9 cellular contexts compared by ENCODE assay signal in the genomic region with DNA sequence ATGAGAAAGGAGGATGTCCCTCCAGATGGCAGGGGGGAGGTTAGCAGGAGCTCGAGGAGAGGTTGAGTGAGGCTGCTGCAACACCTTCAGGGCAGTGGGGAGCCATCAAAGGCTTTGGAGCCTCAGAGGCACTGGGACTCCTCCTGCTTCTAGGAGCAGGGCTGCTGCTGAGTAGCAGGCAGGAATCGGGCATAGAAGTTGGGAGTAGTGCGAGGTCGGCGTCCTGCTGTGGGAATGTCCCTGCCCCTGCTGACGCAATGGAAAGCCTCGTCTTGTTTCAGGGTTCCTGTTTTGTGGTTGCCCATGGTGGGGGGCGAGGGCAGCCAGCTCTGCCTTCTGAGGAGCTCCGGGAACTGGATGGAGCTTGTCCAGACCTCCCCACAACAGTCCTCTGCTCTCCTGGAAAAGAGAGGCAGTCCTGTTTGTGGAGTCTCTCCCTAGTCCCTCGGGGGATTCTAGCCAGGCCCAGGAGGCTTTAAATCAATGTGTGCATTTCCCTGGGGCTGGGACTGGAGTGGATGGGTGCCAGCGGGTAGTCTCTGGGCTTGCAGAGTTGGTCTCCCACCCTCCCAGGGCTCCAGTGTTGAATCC.
DNase-seq lines count a peak whose midpoint lies in the region; ATAC-seq and TF ChIP-seq lines count a peak whose summit lies in the region.
"Had no signal": no experiment of that assay in that cellular context is flagged by ENCODE, and none has a peak within 500 bp of the region (broad histone marks: within the 10 kb centered on the region; RNA-seq: fewer than 3 reads in every experiment).

No MANE protein-coding gene starts in this region.

- peak overlapping the region in 8 of 10 donors; percentile 2 to 74 (median 48) for H3K27ac Mint-ChIP-seq in naive thymus-derived CD8-positive, alpha-beta T cell

- H3K4me2 ChIP-seq in Karpas-422 (ENCODE audit: low read depth, low read length, poor library complexity, severe bottlenecking): peak overlapping the region; percentile 93

- H3K9me2 ChIP-seq in Karpas-422 (replicated peaks; ENCODE audit: insufficient read depth, low read length): no peaks in the 10 kb centered on the region

- intact Hi-C loops in colonic mucosa (cut with DNase I): no loop called here
- intact Hi-C loops in posterior vena cava (cut with DNase I): no loop called here

- no peak for TF ChIP-seq CTCF in colonic mucosa (IDR thresholded peaks at IDR 0.05)

- DNase-seq in Ammon's horn (ENCODE audit: low spot score): peak; percentile 82
- peak; percentile 73 for DNase-seq in Karpas-422
- DNase-seq in colonic mucosa: peak; percentile 54
- DNase-seq in naive thymus-derived CD8-positive, alpha-beta T cell: peak in 1 of 10 donors; percentile 46
- no peak for DNase-seq in posterior vena cava (ENCODE audit: low spot score)
- no peak for DNase-seq in stimulated activated CD4-positive, alpha-beta T cell treated with anti-CD3 and anti-CD28 coated beads, Interleukin-4, amount 100 ng/mL, for 24 hours
- DNase-seq: DND-41 had no signal

- no peaks in the 10 kb centered on the region for H3K27me3 ChIP-seq in Karpas-422 (ENCODE audit: low read length)
- H3K27me3 ChIP-seq in colonic mucosa: no peaks in the 10 kb centered on the region

- peaks cover 0 to 3% (median 0%) of the 10 kb centered on the region in 3 donors for H3K36me3 Mint-ChIP-seq in naive thymus-derived CD8-positive, alpha-beta T cell

- H3K36me3 ChIP-seq in Karpas-422 (ENCODE audit: insufficient read depth, low read length) (no peaks in the 10 kb centered on the region), colonic mucosa (no peaks in the 10 kb centered on the region)

- H3K27ac ChIP-seq in Karpas-422 (ENCODE audit: low read length) (peak overlapping the region; percentile 96), colonic mucosa (peak overlapping the region; percentile 67)

- H3K9me3 ChIP-seq in Karpas-422 (ENCODE audit: low read length) (no peaks in the 10 kb centered on the region), colonic mucosa (no peaks in the 10 kb centered on the region)

- H3K4me3 Mint-ChIP-seq in naive thymus-derived CD8-positive, alpha-beta T cell: peak overlapping the region in 3 of 10 donors; percentile 43 to 72 (median 54)

- H3K4me1 ChIP-seq in Karpas-422 (ENCODE audit: low read length) (peaks cover 97% of the 10 kb centered on the region), colonic mucosa (peaks cover 6% of the 10 kb centered on the region)

- peaks cover 31 to 93% (median 37%) of the 10 kb centered on the region in 4 donors for H3K4me1 Mint-ChIP-seq in naive thymus-derived CD8-positive, alpha-beta T cell

- ATAC-seq in naive thymus-derived CD8-positive, alpha-beta T cell: no peak
- ATAC-seq in GM19455 (IDR thresholded peaks at IDR 0.05; ENCODE audit: unreplicated experiment) (no peak), HG02938 (IDR thresholded peaks at IDR 0.05; ENCODE audit: unreplicated experiment) (no peak)

- no peak overlapping the region for H2AFZ ChIP-seq in Karpas-422 (ENCODE audit: low read length)

- H3K4me3 ChIP-seq in Karpas-422 (ENCODE audit: low read length) (peak overlapping the region; percentile 90), colonic mucosa (no peak overlapping the region)

- H4K20me1 ChIP-seq in Karpas-422 (ENCODE audit: insufficient read depth, low read depth, low read length): 0 out of 2 replicates have a peak, but pooled peaks cover 10% of the 10 kb centered on the region

- POLR2A ChIA-PET in naive thymus-derived CD8-positive, alpha-beta T cell (lab: Charles Lee): interaction anchor here (1.0 kb wide), 1 partner anchor 87 kb away, joined by 3 read pairs; no protein-coding TSS in a partner anchor

- no peaks in the 10 kb centered on the region for H3K27me3 Mint-ChIP-seq in naive thymus-derived CD8-positive, alpha-beta T cell

- H3K9me3 Mint-ChIP-seq in naive thymus-derived CD8-positive, alpha-beta T cell: no peaks in the 10 kb centered on the region

- H3K79me2 ChIP-seq in Karpas-422 (ENCODE audit: low read length): peaks cover 97% of the 10 kb centered on the region

- H3K9ac ChIP-seq in Karpas-422 (ENCODE audit: low read length) (peak overlapping the region; percentile 95), colonic mucosa (ENCODE audit: low read depth in 2 of 2, low read length in 2 of 2) (peak overlapping the region; percentile 1 to 16)

Comparison
In these comparisons a context has a peak if more than half of its experiments do, and no peak if none do; other contexts are left out.
1. DNase-seq: peak in Ammon's horn (single experiment), Karpas-422 (single experiment) and colonic mucosa (single experiment); none in posterior vena cava (single experiment) and stimulated activated CD4-positive, alpha-beta T cell treated with anti-CD3 and anti-CD28 coated beads, Interleukin-4, amount 100 ng/mL, for 24 hours (single experiment).